In genomic region chr17:34361478-34362061, GRCh38 we compare ENCODE assay signal across 8 cellular contexts. TPM values are rescaled to one million over a fixed set of nuclear protein-coding genes. Genes with fewer than 3 reads are reported as not detected.
DNase-seq lines count a peak whose midpoint lies in the region; ATAC-seq, FAIRE-seq and TF ChIP-seq lines count a peak whose summit lies in the region.

No MANE protein-coding gene starts in this region.

- H3K79me1 ChIP-seq in H1 (ENCODE audit: low read depth, low read length), result no peaks in the 10 kb centered on the region

- no peaks in the 10 kb centered on the region for H3K36me3 ChIP-seq in H1 (ENCODE audit: control insufficient read depth in 2 of 4, insufficient read depth in 4 of 4, low read length in 3 of 4)

- H3K14ac ChIP-seq in H1 (ENCODE audit: insufficient read length), result no peak overlapping the region

- no peaks in the 10 kb centered on the region for H3K36me3 Mint-ChIP-seq in activated CD4-positive, alpha-beta memory T cell treated with anti-CD3 and anti-CD28 coated beads for 36 hours
- no peaks in the 10 kb centered on the region for H3K36me3 Mint-ChIP-seq in memory B cell

- POLR2A ChIA-PET in activated CD4-positive, alpha-beta memory T cell treated with anti-CD3 and anti-CD28 coated beads for 36 hours (lab: Charles Lee), result interaction anchor here (3.5 kb wide), 1 partner anchor 160 kb away, joined by 18 read pairs; no protein-coding TSS in a partner anchor
- POLR2A ChIA-PET in H1 (lab: Charles Lee; ENCODE audit: partially characterized antibody), result interaction anchor here (1.6 kb wide), 1 partner anchor 161 kb away, joined by 5 read pairs; no protein-coding TSS in a partner anchor

- H3K9me3 Mint-ChIP-seq in activated CD4-positive, alpha-beta memory T cell treated with anti-CD3 and anti-CD28 coated beads for 36 hours, result no peaks in the 10 kb centered on the region
- no peaks in the 10 kb centered on the region for H3K9me3 Mint-ChIP-seq in memory B cell

- peak; percentile 95 for FAIRE-seq in H1 (lab: Jason Lieb, UNC)

- intact Hi-C loops in activated CD4-positive, alpha-beta memory T cell treated with anti-CD3 and anti-CD28 coated beads for 36 hours (cut with micrococcal nuclease), result loop anchor here (1.0 kb wide), 1 partner anchor 161 kb away; no protein-coding TSS in a partner anchor

- H3K4me3 Mint-ChIP-seq in activated CD4-positive, alpha-beta memory T cell treated with anti-CD3 and anti-CD28 coated beads for 36 hours, result no peak overlapping the region
- H3K4me3 Mint-ChIP-seq in memory B cell, result no peak overlapping the region

- no peaks in the 10 kb centered on the region for H4K20me1 ChIP-seq in H1 (replicated peaks in 1 of 2; ENCODE audit: control insufficient read depth in 1 of 2, insufficient read depth in 2 of 2, low read length in 2 of 2)

- no peak overlapping the region for H2BK20ac ChIP-seq in H1 (ENCODE audit: low read length)

- no peak overlapping the region for H3K27ac Mint-ChIP-seq in activated CD4-positive, alpha-beta memory T cell treated with anti-CD3 and anti-CD28 coated beads for 36 hours
- no peak overlapping the region for H3K27ac Mint-ChIP-seq in memory B cell

- DNase-seq in NCI-H526 treated with DMSO at 0.1 percent for 48 hours (lab: John Stamatoyannopoulos, UW) (peak; percentile 93), H1 (ENCODE audit: low read depth in 1 of 2, low spot score in 2 of 2) (peak; percentile 85 to 95), memory B cell (ENCODE audit: low spot score in 2 of 2) (peak; percentile 70 to 74)
- DNase-seq in activated CD4-positive, alpha-beta memory T cell treated with anti-CD3 and anti-CD28 coated beads for 36 hours, result peak; percentile 85
- peak; percentile 66 to 67 for DNase-seq in stimulated activated CD8-positive, alpha-beta memory T cell treated with anti-CD3 and anti-CD28 coated beads, Interleukin-15, amount 100 ng/mL, for 48 hours (ENCODE audit: low read depth in 2 of 2)

- H3K23me2 ChIP-seq in H1 (ENCODE audit: low read depth, low read length), result no peaks in the 10 kb centered on the region; the same call in 1 of the 2 replicates

- H3K56ac ChIP-seq in H1 (replicated peaks; ENCODE audit: insufficient read length, low read depth, low read length), result no peak overlapping the region

- H3K9me3 ChIP-seq in H1 (ENCODE audit: insufficient read depth in 2 of 2, low read depth in 1 of 2, low read length in 1 of 2), result no peaks in the 10 kb centered on the region

- no peak overlapping the region for H3K27ac ChIP-seq in H1 (ENCODE audit: low read depth, low read length)

- TF ChIP-seq CTCF in GM12872 (IDR thresholded peaks at IDR 0.05; ENCODE audit: insufficient read depth, low read depth, low read length) (peak; percentile 100), H1 (IDR thresholded peaks at IDR 0.05; ENCODE audit: control extremely low read depth in 1 of 3, insufficient read depth in 1 of 3, low read depth in 1 of 3, low read length in 3 of 3) (peak; percentile 97 to 100 (median 100))

- 40% methylated on average over 8 of the region's 8 CpGs; no CpG with 5 or more reads in 1 of the 2 experiments for whole genome bisulfite sequencing in H1 (ENCODE audit: extremely low coverage in 1 of 2, insufficient coverage in 1 of 2, insufficient read length in 1 of 2, insufficient replicate concordance in 2 of 2, low coverage in 1 of 2, low lambda C conversion rate in 2 of 2, missing lambda C conversion rate in 1 of 2), 2 experiments

- no peak overlapping the region for H2BK5ac ChIP-seq in H1 (ENCODE audit: low read depth, low read length)

- no peaks in the 10 kb centered on the region for H3K4me1 ChIP-seq in H1 (replicated peaks in 1 of 4; ENCODE audit: control insufficient read depth in 3 of 4, insufficient read depth in 4 of 4, low read length in 3 of 4)

- 0 out of 2 replicates have a peak overlapping the region, but pooled peaks have one; percentile 26 for H2AFZ ChIP-seq in H1 (ENCODE audit: low read length)

- peaks cover 7% of the 10 kb centered on the region for H3K4me1 Mint-ChIP-seq in activated CD4-positive, alpha-beta memory T cell treated with anti-CD3 and anti-CD28 coated beads for 36 hours (ENCODE audit: low read depth)
- peaks cover 12% of the 10 kb centered on the region for H3K4me1 Mint-ChIP-seq in memory B cell

- no peak for TF ChIP-seq POLR2A in H1 (IDR thresholded peaks at IDR 0.05; ENCODE audit: control extremely low read depth in 1 of 2, low read depth in 2 of 2, low read length in 2 of 2)

- H3K18ac ChIP-seq in H1 (ENCODE audit: extremely low read depth, low read length), result no peak overlapping the region

- TF ChIP-seq EP300 in H1 (IDR thresholded peaks at IDR 0.05; ENCODE audit: borderline replicate concordance in 1 of 2, low read depth in 2 of 2, low read length in 2 of 2), result no peak

- H3K23ac ChIP-seq in H1 (ENCODE audit: insufficient read length), result no peak overlapping the region

- no peak overlapping the region for H3K4me3 ChIP-seq in H1 (ENCODE audit: extremely low read depth in 1 of 4, insufficient read depth in 2 of 4, low read depth in 3 of 4, low read length in 4 of 4)

- H3K9ac ChIP-seq in H1 (replicated peaks in 1 of 4; ENCODE audit: extremely low read depth in 1 of 4, low read depth in 3 of 4, low read length in 3 of 4), result no peak overlapping the region

- peak; percentile 100 for TF ChIP-seq RAD21 in H1 (IDR thresholded peaks at IDR 0.05 in 1 of 2, conservative IDR thresholded peaks at IDR 0.05 in 1 of 2; ENCODE audit: low read depth in 2 of 2, low read length in 2 of 2)

- CTCF ChIA-PET in activated CD4-positive, alpha-beta memory T cell treated with anti-CD3 and anti-CD28 coated beads for 36 hours (lab: Charles Lee), result interaction anchor here (0.7 to 12.7 kb wide), 59 partner anchors 9 to 757 kb away, joined by 3 to 358 read pairs (median 4); partner anchors contain the start of genes CCL7 and CCL8
- CTCF ChIA-PET in H1 (lab: Charles Lee; ENCODE audit: partially characterized antibody), result interaction anchor here (0.6 to 15.7 kb wide), 90 partner anchors 8 to 1166 kb away, joined by 3 to 442 read pairs (median 6); partner anchors contain the start of genes CCL11, CCL2, CCL7 and CCL8

- H3K27me3 Mint-ChIP-seq in activated CD4-positive, alpha-beta memory T cell treated with anti-CD3 and anti-CD28 coated beads for 36 hours, result peaks cover 26% of the 10 kb centered on the region
- peaks cover 15% of the 10 kb centered on the region for H3K27me3 Mint-ChIP-seq in memory B cell

- no peak overlapping the region for H4K5ac ChIP-seq in H1 (ENCODE audit: insufficient read length, low read depth, low read length)

- H2BK120ac ChIP-seq in H1 (replicated peaks; ENCODE audit: low read depth, low read length), result no peak overlapping the region

- no peak overlapping the region for H3K4me2 ChIP-seq in H1 (ENCODE audit: insufficient read depth in 1 of 2, low read depth in 2 of 2, low read length in 2 of 2)

- H4K91ac ChIP-seq in H1 (replicated peaks; ENCODE audit: insufficient read length, low read length), result no peak overlapping the region

- H3K27me3 ChIP-seq in H1 (replicated peaks in 1 of 4; ENCODE audit: control insufficient read depth in 3 of 4, extremely low read depth in 1 of 4, insufficient read depth in 3 of 4, low read length in 3 of 4), result no peaks in the 10 kb centered on the region

- H3K4ac ChIP-seq in H1 (replicated peaks; ENCODE audit: insufficient read length, low read depth, low read length), result no peak overlapping the region

- H3K79me2 ChIP-seq in H1 (ENCODE audit: control insufficient read depth in 1 of 2, insufficient read depth in 2 of 2, low read length in 2 of 2), result no peaks in the 10 kb centered on the region

- H2AK5ac ChIP-seq in H1 (ENCODE audit: low read depth, low read length), result no peak overlapping the region

- no peak overlapping the region for H2BK12ac ChIP-seq in H1 (ENCODE audit: low read depth, low read length)

- H2BK15ac ChIP-seq in H1 (ENCODE audit: low read length), result no peak overlapping the region

- ATAC-seq in HG03571 (IDR thresholded peaks at IDR 0.05; ENCODE audit: unreplicated experiment) (peak; percentile 70), memory B cell (ENCODE audit: low read depth) (peak; percentile 94), GM18517 (IDR thresholded peaks at IDR 0.05; ENCODE audit: unreplicated experiment) (no peak)

- no peak overlapping the region for H4K8ac ChIP-seq in H1 (ENCODE audit: extremely low read depth, insufficient read depth, low read length)

RNA-seq across cellular contexts. Expression of gene CCL1, which starts 1.5 kb away (rescaled TPM):
- total RNA-seq in activated CD4-positive, alpha-beta memory T cell treated with anti-CD3 and anti-CD28 coated beads for 36 hours, result under 1 TPM; 0.44 to 0.67 TPM
- not detected in 2 replicates for total RNA-seq in H1 (2021; fragmentation: NEBNext Ultra II Directional; extraction: Animal tissue kit (Norgen Biotek cat#: 25700))
- polyA plus RNA-seq in H1 (2011; rRNA removed), result not detected in 2 replicates
- not detected for polyA plus RNA-seq in H1 (2011; cell fraction: cytosol; rRNA removed)
- not detected for polyA plus RNA-seq in H1 (2011; cell fraction: nucleus; rRNA removed)
- polyA plus RNA-seq in H1 (2012, experiment 1 of 2), result not detected in 4 replicates
- polyA plus RNA-seq in H1 (2012, experiment 2 of 2), result not detected
- polyA plus RNA-seq in H1 (2013, experiment 1 of 2), result not detected
- polyA plus RNA-seq in H1 (2013, experiment 2 of 2), result not detected
- not detected in 2 replicates for polyA minus RNA-seq in H1 (2011; rRNA and poly(A)+ RNA removed)
- polyA minus RNA-seq in H1 (2011; cell fraction: cytosol; rRNA and poly(A)+ RNA removed), result not detected
- polyA minus RNA-seq in H1 (2011; cell fraction: nucleus; rRNA and poly(A)+ RNA removed), result not detected

RNA-seq across cellular contexts. Expression of gene CCL13, which starts 5.3 kb away (rescaled TPM):
- not detected for total RNA-seq in activated CD4-positive, alpha-beta memory T cell treated with anti-CD3 and anti-CD28 coated beads for 36 hours
- total RNA-seq in H1 (2021; fragmentation: NEBNext Ultra II Directional; extraction: Animal tissue kit (Norgen Biotek cat#: 25700)), result not detected in 2 replicates
- polyA plus RNA-seq in H1 (2011; rRNA removed), result not detected in 2 replicates
- not detected for polyA plus RNA-seq in H1 (2011; cell fraction: cytosol; rRNA removed)
- not detected for polyA plus RNA-seq in H1 (2011; cell fraction: nucleus; rRNA removed)
- not detected in 4 replicates for polyA plus RNA-seq in H1 (2012, experiment 1 of 2)
- polyA plus RNA-seq in H1 (2012, experiment 2 of 2), result not detected
- not detected for polyA plus RNA-seq in H1 (2013, experiment 1 of 2)
- polyA plus RNA-seq in H1 (2013, experiment 2 of 2), result not detected
- not detected in 2 replicates for polyA minus RNA-seq in H1 (2011; rRNA and poly(A)+ RNA removed)
- not detected for polyA minus RNA-seq in H1 (2011; cell fraction: cytosol; rRNA and poly(A)+ RNA removed)
- polyA minus RNA-seq in H1 (2011; cell fraction: nucleus; rRNA and poly(A)+ RNA removed), result not detected

RNA-seq across cellular contexts. Expression of gene CCL8, which starts 42.3 kb away (rescaled TPM):
- not detected for total RNA-seq in activated CD4-positive, alpha-beta memory T cell treated with anti-CD3 and anti-CD28 coated beads for 36 hours
- total RNA-seq in H1 (2021; fragmentation: NEBNext Ultra II Directional; extraction: Animal tissue kit (Norgen Biotek cat#: 25700)), result not detected in 2 replicates
- polyA plus RNA-seq in H1 (2011; rRNA removed), result not detected in 2 replicates
- not detected for polyA plus RNA-seq in H1 (2011; cell fraction: cytosol; rRNA removed)
- not detected for polyA plus RNA-seq in H1 (2011; cell fraction: nucleus; rRNA removed)
- not detected in 4 replicates for polyA plus RNA-seq in H1 (2012, experiment 1 of 2)
- not detected for polyA plus RNA-seq in H1 (2012, experiment 2 of 2)
- polyA plus RNA-seq in H1 (2013, experiment 1 of 2), result not detected
- polyA plus RNA-seq in H1 (2013, experiment 2 of 2), result not detected
- not detected in 2 replicates for polyA minus RNA-seq in H1 (2011; rRNA and poly(A)+ RNA removed)
- polyA minus RNA-seq in H1 (2011; cell fraction: cytosol; rRNA and poly(A)+ RNA removed), result not detected
- not detected for polyA minus RNA-seq in H1 (2011; cell fraction: nucleus; rRNA and poly(A)+ RNA removed)
